In genomic region chr1:116853680-116854191, GRCh38 we compare ENCODE assay signal across 1 cellular context.
A peak's percentile ranks its signal among the peaks of the same experiment; 100 is the strongest.
TF ChIP-seq lines count a peak whose summit lies in the region.

No MANE protein-coding gene starts in this region.

TF ChIP-seq in HepG2, 621 proteins besides CTCF, POLR2A, EP300 and RAD21 (continued from another document):
- peak; percentile 38 for TF ChIP-seq ARID5B (CRISPR knock-in tag; IDR thresholded peaks at IDR 0.05)
- TF ChIP-seq, protein P1, sequence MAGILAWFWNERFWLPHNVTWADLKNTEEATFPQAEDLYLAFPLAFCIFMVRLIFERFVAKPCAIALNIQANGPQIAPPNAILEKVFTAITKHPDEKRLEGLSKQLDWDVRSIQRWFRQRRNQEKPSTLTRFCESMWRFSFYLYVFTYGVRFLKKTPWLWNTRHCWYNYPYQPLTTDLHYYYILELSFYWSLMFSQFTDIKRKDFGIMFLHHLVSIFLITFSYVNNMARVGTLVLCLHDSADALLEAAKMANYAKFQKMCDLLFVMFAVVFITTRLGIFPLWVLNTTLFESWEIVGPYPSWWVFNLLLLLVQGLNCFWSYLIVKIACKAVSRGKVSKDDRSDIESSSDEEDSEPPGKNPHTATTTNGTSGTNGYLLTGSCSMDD (CRISPR knock-in tag; IDR thresholded peaks at IDR 0.05), result no peak
- no peak for TF ChIP-seq FOXA1 (IDR thresholded peaks at IDR 0.05)
- TF ChIP-seq FOXA1 (CRISPR knock-in tag; IDR thresholded peaks at IDR 0.05), result peak; percentile 71
- TF ChIP-seq ARID3A (IDR thresholded peaks at IDR 0.05; ENCODE audit: low read depth, low read length), result peak; percentile 49
- TF ChIP-seq NFAT5 (CRISPR knock-in tag; IDR thresholded peaks at IDR 0.05), result no peak
- peak; percentile 13; the same call in 1 of the 2 replicates for TF ChIP-seq GATAD2A (CRISPR knock-in tag; IDR thresholded peaks at IDR 0.05)
- TF ChIP-seq ZNF121 (CRISPR knock-in tag; IDR thresholded peaks at IDR 0.05), result no peak
- TF ChIP-seq MAFF (IDR thresholded peaks at IDR 0.05; ENCODE audit: low read depth, low read length), result peak; percentile 41
- peak; percentile 37; the same call in 1 of the 2 replicates for TF ChIP-seq RARA (CRISPR knock-in tag; IDR thresholded peaks at IDR 0.05)
- TF ChIP-seq, protein P2, sequence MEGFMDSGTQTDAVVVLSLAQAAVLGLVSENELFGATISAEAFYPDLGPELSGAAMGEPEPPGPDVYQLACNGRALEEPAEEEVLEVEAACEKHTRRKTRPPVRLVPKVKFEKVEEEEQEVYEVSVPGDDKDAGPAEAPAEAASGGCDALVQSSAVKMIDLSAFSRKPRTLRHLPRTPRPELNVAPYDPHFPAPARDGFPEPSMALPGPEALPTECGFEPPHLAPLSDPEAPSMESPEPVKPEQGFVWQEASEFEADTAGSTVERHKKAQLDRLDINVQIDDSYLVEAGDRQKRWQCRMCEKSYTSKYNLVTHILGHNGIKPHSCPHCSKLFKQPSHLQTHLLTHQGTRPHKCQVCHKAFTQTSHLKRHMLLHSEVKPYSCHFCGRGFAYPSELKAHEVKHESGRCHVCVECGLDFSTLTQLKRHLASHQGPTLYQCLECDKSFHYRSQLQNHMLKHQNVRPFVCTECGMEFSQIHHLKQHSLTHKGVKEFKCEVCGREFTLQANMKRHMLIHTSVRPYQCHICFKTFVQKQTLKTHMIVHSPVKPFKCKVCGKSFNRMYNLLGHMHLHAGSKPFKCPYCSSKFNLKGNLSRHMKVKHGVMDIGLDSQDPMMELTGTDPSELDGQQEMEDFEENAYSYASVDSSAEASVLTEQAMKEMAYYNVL (CRISPR knock-in tag; IDR thresholded peaks at IDR 0.05; ENCODE audit: borderline replicate concordance), result no peak
- TF ChIP-seq CREB1 (IDR thresholded peaks at IDR 0.05), result 0 out of 2 replicates have a peak, but pooled peaks have one; percentile 1
- peak; percentile 62; the same call in 1 of the 2 replicates for TF ChIP-seq CREB1 (CRISPR knock-in tag; IDR thresholded peaks at IDR 0.05)
- TF ChIP-seq, protein P3, sequence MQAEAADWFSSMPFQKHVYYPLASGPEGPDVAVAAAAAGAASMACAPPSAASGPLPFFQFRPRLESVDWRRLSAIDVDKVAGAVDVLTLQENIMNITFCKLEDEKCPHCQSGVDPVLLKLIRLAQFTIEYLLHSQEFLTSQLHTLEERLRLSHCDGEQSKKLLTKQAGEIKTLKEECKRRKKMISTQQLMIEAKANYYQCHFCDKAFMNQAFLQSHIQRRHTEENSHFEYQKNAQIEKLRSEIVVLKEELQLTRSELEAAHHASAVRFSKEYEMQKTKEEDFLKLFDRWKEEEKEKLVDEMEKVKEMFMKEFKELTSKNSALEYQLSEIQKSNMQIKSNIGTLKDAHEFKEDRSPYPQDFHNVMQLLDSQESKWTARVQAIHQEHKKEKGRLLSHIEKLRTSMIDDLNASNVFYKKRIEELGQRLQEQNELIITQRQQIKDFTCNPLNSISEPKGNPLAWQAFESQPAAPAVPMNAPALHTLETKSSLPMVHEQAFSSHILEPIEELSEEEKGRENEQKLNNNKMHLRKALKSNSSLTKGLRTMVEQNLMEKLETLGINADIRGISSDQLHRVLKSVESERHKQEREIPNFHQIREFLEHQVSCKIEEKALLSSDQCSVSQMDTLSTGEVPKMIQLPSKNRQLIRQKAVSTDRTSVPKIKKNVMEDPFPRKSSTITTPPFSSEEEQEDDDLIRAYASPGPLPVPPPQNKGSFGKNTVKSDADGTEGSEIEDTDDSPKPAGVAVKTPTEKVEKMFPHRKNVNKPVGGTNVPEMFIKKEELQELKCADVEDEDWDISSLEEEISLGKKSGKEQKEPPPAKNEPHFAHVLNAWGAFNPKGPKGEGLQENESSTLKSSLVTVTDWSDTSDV (CRISPR knock-in tag; IDR thresholded peaks at IDR 0.05), result no peak
- TF ChIP-seq, protein P4, sequence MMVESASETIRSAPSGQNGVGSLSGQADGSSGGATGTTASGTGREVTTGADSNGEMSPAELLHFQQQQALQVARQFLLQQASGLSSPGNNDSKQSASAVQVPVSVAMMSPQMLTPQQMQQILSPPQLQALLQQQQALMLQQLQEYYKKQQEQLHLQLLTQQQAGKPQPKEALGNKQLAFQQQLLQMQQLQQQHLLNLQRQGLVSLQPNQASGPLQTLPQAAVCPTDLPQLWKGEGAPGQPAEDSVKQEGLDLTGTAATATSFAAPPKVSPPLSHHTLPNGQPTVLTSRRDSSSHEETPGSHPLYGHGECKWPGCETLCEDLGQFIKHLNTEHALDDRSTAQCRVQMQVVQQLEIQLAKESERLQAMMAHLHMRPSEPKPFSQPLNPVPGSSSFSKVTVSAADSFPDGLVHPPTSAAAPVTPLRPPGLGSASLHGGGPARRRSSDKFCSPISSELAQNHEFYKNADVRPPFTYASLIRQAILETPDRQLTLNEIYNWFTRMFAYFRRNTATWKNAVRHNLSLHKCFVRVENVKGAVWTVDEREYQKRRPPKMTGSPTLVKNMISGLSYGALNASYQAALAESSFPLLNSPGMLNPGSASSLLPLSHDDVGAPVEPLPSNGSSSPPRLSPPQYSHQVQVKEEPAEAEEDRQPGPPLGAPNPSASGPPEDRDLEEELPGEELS (CRISPR knock-in tag; IDR thresholded peaks at IDR 0.05), result 0 out of 2 replicates have a peak, but pooled peaks have one; percentile 24
- peak; percentile 68 for TF ChIP-seq MAFK (conservative IDR thresholded peaks at IDR 0.05 in 1 of 2, IDR thresholded peaks at IDR 0.05 in 1 of 2; ENCODE audit: low read length in 2 of 2)
- no peak for TF ChIP-seq NFKB2 (CRISPR knock-in tag; IDR thresholded peaks at IDR 0.05; ENCODE audit: borderline replicate concordance)
- no peak for TF ChIP-seq KLF6 (CRISPR knock-in tag; IDR thresholded peaks at IDR 0.05)
- TF ChIP-seq NFKBIZ (CRISPR knock-in tag; IDR thresholded peaks at IDR 0.05), result no peak
- peak; percentile 39; the same call in 1 of the 2 replicates for TF ChIP-seq SAP130 (CRISPR knock-in tag; IDR thresholded peaks at IDR 0.05; ENCODE audit: low read depth)
- TF ChIP-seq ZNF460 (CRISPR knock-in tag; IDR thresholded peaks at IDR 0.05; ENCODE audit: borderline replicate concordance), result no peak
- TF ChIP-seq ELF3 (CRISPR knock-in tag; IDR thresholded peaks at IDR 0.05), result peak; percentile 76
- TF ChIP-seq EEA1 (CRISPR knock-in tag; IDR thresholded peaks at IDR 0.05; ENCODE audit: borderline replicate concordance), result no peak
- no peak for TF ChIP-seq ATF5 (CRISPR knock-in tag; IDR thresholded peaks at IDR 0.05; ENCODE audit: low read depth)
- peak; percentile 75 for TF ChIP-seq FOXA3 (CRISPR knock-in tag; IDR thresholded peaks at IDR 0.05)
- TF ChIP-seq FOSL1 (CRISPR knock-in tag; IDR thresholded peaks at IDR 0.05; ENCODE audit: borderline replicate concordance), result peak; percentile 68
- TF ChIP-seq NCOA5 (CRISPR knock-in tag; IDR thresholded peaks at IDR 0.05), result no peak
- TF ChIP-seq RXRB (CRISPR knock-in tag; IDR thresholded peaks at IDR 0.05; ENCODE audit: borderline replicate concordance), result 0 out of 2 replicates have a peak, but pooled peaks have one; percentile 13
- TF ChIP-seq FOXP1 (IDR thresholded peaks at IDR 0.05), result no peak
- peak; percentile 76 for TF ChIP-seq FOXP1 (CRISPR knock-in tag; IDR thresholded peaks at IDR 0.05)
- TF ChIP-seq ZNF281 (CRISPR knock-in tag; IDR thresholded peaks at IDR 0.05; ENCODE audit: borderline replicate concordance), result peak; percentile 46; the same call in 1 of the 2 replicates
- TF ChIP-seq FOSL2 (CRISPR knock-in tag; IDR thresholded peaks at IDR 0.05), result peak; percentile 89
- TF ChIP-seq YY1 (IDR thresholded peaks at IDR 0.05; ENCODE audit: insufficient read depth, insufficient replicate concordance, low read depth, low read length), result no peak
